In genomic region chr6:21083708-21084107, GRCh38 we compare ENCODE assay signal across 8 cellular contexts.
"Had no signal": no experiment of that assay in that cellular context is flagged by ENCODE, and none has a peak within 500 bp of the region (broad histone marks: within the 10 kb centered on the region; RNA-seq: fewer than 3 reads in every experiment).

No MANE protein-coding gene starts in this region.

- DNase-seq: IMR-90, KBM-7, KG1 had no signal

- H3K4me3 ChIP-seq: K562 had no signal

- H3K27ac ChIP-seq: HL-60, KMS-11 had no signal

- FAIRE-seq: HTR-8/SVneo, K562 had no signal

- ATAC-seq: K562 had no signal

- H3K4me3 Mint-ChIP-seq: IgD-negative memory B cell had no signal

- H3K4me2 ChIP-seq: KMS-11 had no signal

- H3K9ac ChIP-seq: KMS-11 had no signal

- H3K4me1 Mint-ChIP-seq: IgD-negative memory B cell had no signal

- H3K27ac Mint-ChIP-seq: IgD-negative memory B cell had no signal
